ENCODE assay signal across 1 cellular context in the genomic region with DNA sequence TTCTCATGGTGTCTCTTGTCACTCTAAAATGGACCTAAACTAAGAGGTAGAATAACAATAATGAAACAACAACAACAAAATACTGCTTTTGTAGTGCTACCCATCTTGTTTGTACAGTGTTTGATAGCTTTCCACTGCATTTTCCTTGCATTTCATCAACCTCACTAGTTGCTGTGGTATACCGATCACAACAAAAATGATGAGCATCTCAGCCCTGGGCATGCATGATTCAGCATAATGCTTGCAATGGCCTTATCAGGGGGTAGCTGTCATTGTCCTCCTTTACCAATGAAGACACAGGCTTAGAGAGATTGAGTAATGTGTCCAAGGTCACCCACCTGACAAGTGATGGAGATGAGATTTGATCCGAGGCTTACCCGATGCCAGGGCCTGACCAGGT.
TF ChIP-seq lines count a peak whose summit lies in the region.

No MANE protein-coding gene starts in this region.

TF ChIP-seq in IMR-90, 13 proteins besides CTCF, POLR2A, EP300 and RAD21:
- peak; percentile 43; the same call in 1 of the 2 replicates for TF ChIP-seq MAFK (IDR thresholded peaks at IDR 0.05; ENCODE audit: low read depth, low read length)
- no peak for TF ChIP-seq BHLHE40 (IDR thresholded peaks at IDR 0.05; ENCODE audit: low read depth, low read length)
- TF ChIP-seq, protein P1, sequence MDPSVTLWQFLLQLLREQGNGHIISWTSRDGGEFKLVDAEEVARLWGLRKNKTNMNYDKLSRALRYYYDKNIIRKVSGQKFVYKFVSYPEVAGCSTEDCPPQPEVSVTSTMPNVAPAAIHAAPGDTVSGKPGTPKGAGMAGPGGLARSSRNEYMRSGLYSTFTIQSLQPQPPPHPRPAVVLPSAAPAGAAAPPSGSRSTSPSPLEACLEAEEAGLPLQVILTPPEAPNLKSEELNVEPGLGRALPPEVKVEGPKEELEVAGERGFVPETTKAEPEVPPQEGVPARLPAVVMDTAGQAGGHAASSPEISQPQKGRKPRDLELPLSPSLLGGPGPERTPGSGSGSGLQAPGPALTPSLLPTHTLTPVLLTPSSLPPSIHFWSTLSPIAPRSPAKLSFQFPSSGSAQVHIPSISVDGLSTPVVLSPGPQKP (IDR thresholded peaks at IDR 0.05; ENCODE audit: borderline replicate concordance, low read depth, low read length): no peak
- no peak for TF ChIP-seq FOS (IDR thresholded peaks at IDR 0.05; ENCODE audit: low read depth, low read length)
- peak; percentile 85 for TF ChIP-seq NFE2L2 (IDR thresholded peaks at IDR 0.05; ENCODE audit: low read depth, low read length)
- TF ChIP-seq CEBPB (IDR thresholded peaks at IDR 0.05; ENCODE audit: low read depth, low read length): peak; percentile 11; the same call in 1 of the 2 replicates
